In the genomic region with DNA sequence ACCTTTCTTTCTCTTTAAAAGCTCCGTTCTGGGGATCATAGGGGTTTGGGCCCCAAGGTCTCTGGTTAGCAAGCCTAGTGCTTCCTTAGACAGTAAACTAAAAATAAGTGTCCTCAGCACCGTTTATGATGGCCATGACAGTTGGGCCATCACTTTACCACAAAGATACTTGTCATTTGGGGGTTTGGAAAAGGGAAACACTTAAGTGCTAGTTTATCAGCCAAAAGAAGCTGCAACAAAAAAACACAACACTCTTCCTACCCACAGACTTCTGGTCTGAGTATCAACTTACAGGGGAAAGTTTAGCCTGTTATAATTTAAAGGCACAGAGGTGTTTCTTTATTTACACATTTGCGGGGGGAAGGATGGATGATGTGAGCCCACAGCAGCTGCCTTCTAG, we compare ENCODE assay signal across 13 cellular contexts.
DNase-seq lines count a peak whose midpoint lies in the region; ATAC-seq and TF ChIP-seq lines count a peak whose summit lies in the region.
"Had no signal": no experiment of that assay in that cellular context is flagged by ENCODE, and none has a peak within 500 bp of the region (broad histone marks: within the 10 kb centered on the region; RNA-seq: fewer than 3 reads in every experiment).

No MANE protein-coding gene starts in this region.

- H3K27ac ChIP-seq in CD4-positive, alpha-beta memory T cell (ENCODE audit: low read depth, low read length), result no peak overlapping the region
- H3K27ac ChIP-seq in OCI-LY3 (ENCODE audit: low read length), result no peak overlapping the region
- H3K27ac ChIP-seq: tibial nerve had no signal

- no peak overlapping the region for H3K9ac ChIP-seq in OCI-LY3 (ENCODE audit: low read length)

- peaks cover 49 to 70% (median 57%) of the 10 kb centered on the region in 4 donors for H3K4me1 Mint-ChIP-seq in CD4-positive, alpha-beta memory T cell
- H3K4me1 Mint-ChIP-seq in dendritic cell treated with granulocyte-macrophage colony-stimulating factor and Interleukin-4, amounts not matched to agents 40 ng/mL and 50 ng/mL, for 4 days (ENCODE audit: low read depth), result peaks cover 50% of the 10 kb centered on the region

- H3K79me2 ChIP-seq in OCI-LY3 (ENCODE audit: low read length), result no peaks in the 10 kb centered on the region

- H3K36me3 ChIP-seq in CD4-positive, alpha-beta memory T cell (ENCODE audit: insufficient read depth, low read length), result no peaks in the 10 kb centered on the region
- peaks cover 8% of the 10 kb centered on the region for H3K36me3 ChIP-seq in OCI-LY3 (replicated peaks; ENCODE audit: low read depth, low read length)
- 0 out of 2 replicates have a peak, but pooled peaks cover 2% of the 10 kb centered on the region for H3K36me3 ChIP-seq in MG63
- H3K36me3 ChIP-seq: tibial nerve had no signal

- H3K36me3 Mint-ChIP-seq in CD4-positive, alpha-beta memory T cell, result peaks cover 1 to 6% of the 10 kb centered on the region in 2 donors
- peaks cover 10% of the 10 kb centered on the region for H3K36me3 Mint-ChIP-seq in dendritic cell treated with granulocyte-macrophage colony-stimulating factor and Interleukin-4, amounts not matched to agents 40 ng/mL and 50 ng/mL, for 4 days (ENCODE audit: low read depth)

- POLR2A ChIA-PET in CD4-positive, alpha-beta memory T cell (lab: Charles Lee; ENCODE audit: partially characterized antibody), result interaction anchor here (0.7 to 4.9 kb wide), 9 partner anchors 9 to 116 kb away, joined by 3 to 28 read pairs (median 4); a partner anchor contains a TSS

- H3K4me1 ChIP-seq in CD4-positive, alpha-beta memory T cell (ENCODE audit: insufficient read depth, low read length), result peaks cover 55% of the 10 kb centered on the region
- peaks cover 29% of the 10 kb centered on the region for H3K4me1 ChIP-seq in OCI-LY3 (ENCODE audit: low read length)
- H3K4me1 ChIP-seq: tibial nerve had no signal

- H3K9me3 ChIP-seq in CD4-positive, alpha-beta memory T cell (ENCODE audit: control insufficient read depth in 1 of 2, low read length in 2 of 2), result no peaks in the 10 kb centered on the region
- H3K9me3 ChIP-seq in OCI-LY3 (ENCODE audit: insufficient read depth, low read length), result no peaks in the 10 kb centered on the region
- H3K9me3 ChIP-seq in MG63, result peaks cover 12% of the 10 kb centered on the region
- H3K9me3 ChIP-seq: tibial nerve had no signal

- peak overlapping the region in 6 of 7 donors; percentile 57 to 96 (median 66) for H3K27ac Mint-ChIP-seq in CD4-positive, alpha-beta memory T cell
- peak overlapping the region; percentile 88 for H3K27ac Mint-ChIP-seq in dendritic cell treated with granulocyte-macrophage colony-stimulating factor and Interleukin-4, amounts not matched to agents 40 ng/mL and 50 ng/mL, for 4 days

- no peak overlapping the region for H3K4me2 ChIP-seq in OCI-LY3 (ENCODE audit: low read length)

- CTCF ChIA-PET in CD4-positive, alpha-beta memory T cell (lab: Charles Lee; ENCODE audit: partially characterized antibody), result interaction anchor here (0.8 to 1.9 kb wide), 6 partner anchors 10 to 255 kb away, joined by 3 to 8 read pairs (median 4); no protein-coding TSS in a partner anchor

- peak overlapping the region in 6 of 8 donors; percentile 51 to 68 (median 62) for H3K4me3 Mint-ChIP-seq in CD4-positive, alpha-beta memory T cell
- no peak overlapping the region for H3K4me3 Mint-ChIP-seq in dendritic cell treated with granulocyte-macrophage colony-stimulating factor and Interleukin-4, amounts not matched to agents 40 ng/mL and 50 ng/mL, for 4 days

- H3K9me3 Mint-ChIP-seq in CD4-positive, alpha-beta memory T cell, result peaks cover 0 to 3% (median 0%) of the 10 kb centered on the region in 8 donors
- peaks cover 4% of the 10 kb centered on the region for H3K9me3 Mint-ChIP-seq in dendritic cell treated with granulocyte-macrophage colony-stimulating factor and Interleukin-4, amounts not matched to agents 40 ng/mL and 50 ng/mL, for 4 days

- H3K4me3 ChIP-seq in CD4-positive, alpha-beta memory T cell (ENCODE audit: low read length in 2 of 2), result no peak overlapping the region
- no peak overlapping the region for H3K4me3 ChIP-seq in OCI-LY3 (ENCODE audit: low read length)
- no peak overlapping the region for H3K4me3 ChIP-seq in MG63
- H3K4me3 ChIP-seq: tibial nerve had no signal

- no peak for TF ChIP-seq CTCF in OCI-LY3 (IDR thresholded peaks at IDR 0.05; ENCODE audit: low read depth, low read length)

- peak; percentile 20 for ATAC-seq in GM21515 (IDR thresholded peaks at IDR 0.05; ENCODE audit: unreplicated experiment)
- ATAC-seq: esophagus mucosa, HCT116 had no signal

- intact Hi-C loops in CD4-positive, alpha-beta memory T cell (cut with micrococcal nuclease), result no loop called here
- intact Hi-C loops in dendritic cell treated with granulocyte-macrophage colony-stimulating factor and Interleukin-4, amounts not matched to agents 40 ng/mL and 50 ng/mL, for 4 days (cut with micrococcal nuclease), result no loop called here

- no peaks in the 10 kb centered on the region for H4K20me1 ChIP-seq in OCI-LY3 (ENCODE audit: insufficient read depth, low read length)

- H3K27me3 Mint-ChIP-seq in CD4-positive, alpha-beta memory T cell, result no peaks in the 10 kb centered on the region
- no peaks in the 10 kb centered on the region for H3K27me3 Mint-ChIP-seq in dendritic cell treated with granulocyte-macrophage colony-stimulating factor and Interleukin-4, amounts not matched to agents 40 ng/mL and 50 ng/mL, for 4 days

- no peaks in the 10 kb centered on the region for H3K27me3 ChIP-seq in CD4-positive, alpha-beta memory T cell (ENCODE audit: insufficient read depth, low read length)
- no peaks in the 10 kb centered on the region for H3K27me3 ChIP-seq in OCI-LY3 (ENCODE audit: low read depth, low read length)
- H3K27me3 ChIP-seq in MG63, result no peaks in the 10 kb centered on the region
- H3K27me3 ChIP-seq: tibial nerve had no signal

- 0 out of 2 replicates have a peak overlapping the region, but pooled peaks have one; percentile 9 for H2AFZ ChIP-seq in OCI-LY3 (ENCODE audit: low read depth, low read length)

- DNase-seq in CD4-positive, alpha-beta memory T cell, result no peak
- no peak for DNase-seq in HCEC 1CT
- no peak for DNase-seq in NCI-H128 (lab: John Stamatoyannopoulos, UW; ENCODE audit: unreplicated experiment)
- no peak for DNase-seq in MG63
- no peak for DNase-seq in stimulated activated CD4-positive, alpha-beta T cell treated with anti-CD3 and anti-CD28 coated beads, Interleukin-1b, Interleukin-23, amount 100 ng/mL, for 48 hours
- DNase-seq: NCI-H748 treated with DMSO at 0.1 percent for 48 hours; stimulated activated CD4-positive, alpha-beta T cell treated with anti-CD3 and anti-CD28 coated beads, Interleukin-2, amount 100 ng/mL, for 48 hours had no signal
